8 cellular contexts compared by ENCODE assay signal in the genomic region with DNA sequence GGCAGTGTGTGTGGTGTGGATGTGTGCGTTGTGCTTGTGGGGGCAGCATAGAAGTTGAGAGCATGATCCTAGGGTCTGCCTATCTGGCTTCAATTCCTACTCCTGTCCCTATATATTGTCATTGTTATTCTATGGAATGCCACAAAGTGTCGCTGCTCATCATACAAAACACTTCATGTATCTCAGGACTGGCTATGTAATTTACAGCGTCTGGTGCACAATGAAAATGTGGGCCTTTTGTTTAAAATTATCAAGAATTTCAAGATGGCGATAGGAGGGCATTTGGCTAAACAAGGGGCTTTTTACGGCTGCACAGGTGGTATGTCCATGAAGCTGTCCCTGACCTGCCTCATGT. TPM values are rescaled to one million over a fixed set of nuclear protein-coding genes. Genes with fewer than 3 reads are reported as not detected.
DNase-seq lines count a peak whose midpoint lies in the region; ATAC-seq and TF ChIP-seq lines count a peak whose summit lies in the region.

No MANE protein-coding gene starts in this region.

- H3K4me2 ChIP-seq in OCI-LY3 (ENCODE audit: low read length): no peak overlapping the region

- peaks cover 13% of the 10 kb centered on the region for H3K27me3 Mint-ChIP-seq in osteocyte (ENCODE audit: unreplicated experiment)

- H3K4me3 ChIP-seq in OCI-LY3 (ENCODE audit: low read length) (no peak overlapping the region), psoas muscle (no peak overlapping the region), esophagus muscularis mucosa (no peak overlapping the region)

- no peaks in the 10 kb centered on the region for H3K36me3 Mint-ChIP-seq in osteocyte (ENCODE audit: unreplicated experiment)

- H3K27me3 ChIP-seq in OCI-LY3 (ENCODE audit: low read depth, low read length) (peaks cover 3% of the 10 kb centered on the region; the same call in 1 of the 2 replicates), psoas muscle (ENCODE audit: insufficient read depth in 3 of 3, low read length in 2 of 3) (no peaks in the 10 kb centered on the region), esophagus muscularis mucosa (no peaks in the 10 kb centered on the region)

- H3K4me1 Mint-ChIP-seq in osteocyte (ENCODE audit: unreplicated experiment): no peaks in the 10 kb centered on the region

- no peak overlapping the region for H3K9ac ChIP-seq in OCI-LY3 (ENCODE audit: low read length)

- H3K79me2 ChIP-seq in OCI-LY3 (ENCODE audit: low read length): no peaks in the 10 kb centered on the region

- no peaks in the 10 kb centered on the region for H3K9me3 ChIP-seq in OCI-LY3 (ENCODE audit: insufficient read depth, low read length)
- no peaks in the 10 kb centered on the region for H3K9me3 ChIP-seq in psoas muscle
- no peaks in the 10 kb centered on the region for H3K9me3 ChIP-seq in esophagus muscularis mucosa

- H3K27ac Mint-ChIP-seq in osteocyte (ENCODE audit: unreplicated experiment): no peak overlapping the region

- no peak for TF ChIP-seq EP300 in esophagus muscularis mucosa (IDR thresholded peaks at IDR 0.05)

- H3K4me3 Mint-ChIP-seq in osteocyte (ENCODE audit: unreplicated experiment): no peak overlapping the region

- DNase-seq in DMS 273 (lab: John Stamatoyannopoulos, UW; ENCODE audit: unreplicated experiment): peak; percentile 47
- DNase-seq in DMS 273 treated with DMSO at 0.1 percent for 48 hours (lab: John Stamatoyannopoulos, UW): no peak
- no peak for DNase-seq in osteocyte (ENCODE audit: extremely low spot score, unreplicated experiment)
- DNase-seq in psoas muscle: no peak
- DNase-seq in esophagus muscularis mucosa (ENCODE audit: extremely low spot score): no peak
- DNase-seq in left cardiac atrium: no peak

- no peak for TF ChIP-seq POLR2A in esophagus muscularis mucosa (IDR thresholded peaks at IDR 0.05; ENCODE audit: low read depth)

- no peak overlapping the region for H3K27ac ChIP-seq in OCI-LY3 (ENCODE audit: low read length)
- H3K27ac ChIP-seq in psoas muscle: no peak overlapping the region
- H3K27ac ChIP-seq in esophagus muscularis mucosa (replicated peaks in 1 of 4): no peak overlapping the region

- intact Hi-C loops in psoas muscle (cut with DNase I) (no loop called here), esophagus muscularis mucosa (cut with DNase I) (no loop called here), left cardiac atrium (cut with DNase I) (no loop called here)

- 74 to 75% (median 75%) methylated on average over 5 of the region's 5 CpGs for WGBS in psoas muscle, 3 donors
- 74% methylated on average over 5 of the region's 5 CpGs for WGBS in esophagus muscularis mucosa

- H3K9me3 Mint-ChIP-seq in osteocyte (ENCODE audit: unreplicated experiment): no peaks in the 10 kb centered on the region

- TF ChIP-seq CTCF in OCI-LY3 (IDR thresholded peaks at IDR 0.05; ENCODE audit: low read depth, low read length) (peak; percentile 95), osteocyte (IDR thresholded peaks at IDR 0.05) (peak; percentile 21), psoas muscle (IDR thresholded peaks at IDR 0.05) (no peak), esophagus muscularis mucosa (IDR thresholded peaks at IDR 0.05) (no peak)

- H4K20me1 ChIP-seq in OCI-LY3 (ENCODE audit: insufficient read depth, low read length): no peaks in the 10 kb centered on the region

- no peak overlapping the region for H2AFZ ChIP-seq in OCI-LY3 (ENCODE audit: low read depth, low read length)

- ATAC-seq in HG03342 (IDR thresholded peaks at IDR 0.05; ENCODE audit: unreplicated experiment) (peak; percentile 66), psoas muscle (no peak), left cardiac atrium (no peak)

- H3K36me3 ChIP-seq in OCI-LY3 (replicated peaks; ENCODE audit: low read depth, low read length): no peaks in the 10 kb centered on the region
- no peaks in the 10 kb centered on the region for H3K36me3 ChIP-seq in psoas muscle (ENCODE audit: insufficient read depth in 1 of 2, low read depth in 1 of 2)
- H3K36me3 ChIP-seq in esophagus muscularis mucosa: no peaks in the 10 kb centered on the region

- peaks cover 24% of the 10 kb centered on the region for H3K4me1 ChIP-seq in OCI-LY3 (ENCODE audit: low read length)
- H3K4me1 ChIP-seq in psoas muscle: no peaks in the 10 kb centered on the region
- H3K4me1 ChIP-seq in esophagus muscularis mucosa: no peaks in the 10 kb centered on the region

RNA-seq across cellular contexts. Expression of a gene that starts 3.4 kb away (rescaled TPM):
- not detected in 2 replicates for total RNA-seq in osteocyte
- under 1 TPM in 2 of 4 donors, not detected in 2; 0.20 to 0.22 TPM for total RNA-seq in psoas muscle
- under 1 TPM in 2 of 3 donors, not detected in 1; 0.03 to 0.15 TPM for polyA plus RNA-seq in psoas muscle
- total RNA-seq in esophagus muscularis mucosa: 10 to 100 TPM in 1 of 4 donors, not detected in 3; 24.5 TPM
- total RNA-seq in left cardiac atrium: under 1 TPM in 1 of 2 donors, not detected in 1; 0.37 TPM

RNA-seq across cellular contexts. Expression of a gene that starts 16.8 kb away (rescaled TPM):
- total RNA-seq in osteocyte (not detected in 2 replicates), psoas muscle (under 1 TPM in 1 of 4 donors, not detected in 3; 0.39 TPM), esophagus muscularis mucosa (1 to 10 TPM in 1 of 4 donors, not detected in 3; 2.3 TPM), left cardiac atrium (not detected)
- polyA plus RNA-seq in psoas muscle: not detected

RNA-seq across cellular contexts. Expression of a gene that starts 58.2 kb away (rescaled TPM):
- not detected in 2 replicates for total RNA-seq in osteocyte
- total RNA-seq in psoas muscle: not detected
- under 1 TPM in 1 of 3 donors, not detected in 2; 0.03 TPM for polyA plus RNA-seq in psoas muscle
- not detected for total RNA-seq in esophagus muscularis mucosa
- under 1 TPM in 1 of 2 donors, not detected in 1; 0.09 TPM for total RNA-seq in left cardiac atrium

Comparison
In these comparisons a context has a peak if more than half of its experiments do, and no peak if none do; other contexts are left out.
1. CTCF ChIP-seq: peak in OCI-LY3 (single experiment) and osteocyte (single experiment); none in psoas muscle (single experiment) and esophagus muscularis mucosa (0 of 3).